Comparison of ENCODE assay signal across 18 cellular contexts in the genomic region with DNA sequence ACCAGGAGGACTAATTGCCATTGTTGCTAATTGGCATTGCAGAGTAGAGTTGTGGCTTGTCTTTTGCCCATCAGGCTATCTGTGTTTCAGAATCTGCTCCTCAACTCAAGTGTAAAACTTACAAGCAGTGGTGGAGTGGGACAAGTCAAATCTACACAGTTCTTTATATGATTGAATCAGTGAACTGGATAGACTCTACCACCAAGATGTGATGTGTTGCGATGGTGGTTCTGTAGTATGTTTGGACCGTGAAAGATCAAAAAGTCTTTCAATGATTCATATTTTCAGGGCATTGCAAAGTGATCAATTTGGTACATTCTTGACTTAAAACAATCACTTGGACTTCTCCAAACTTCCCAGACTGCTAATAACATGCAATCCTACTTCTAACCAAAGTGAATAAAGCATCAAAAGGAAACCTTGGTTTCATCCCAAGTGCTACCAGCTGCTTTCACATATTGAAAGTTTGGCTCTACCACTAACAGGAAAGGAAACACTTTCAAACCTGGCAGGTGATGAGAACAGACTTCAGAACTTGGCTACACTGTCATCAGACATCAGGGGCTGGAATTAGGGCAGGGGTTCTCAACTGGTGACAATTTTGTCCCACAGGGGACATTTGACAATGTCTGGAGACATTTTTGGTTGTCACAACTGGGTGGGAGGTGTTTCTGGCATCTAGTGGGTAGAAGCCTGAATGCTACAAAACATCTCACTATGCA.
DNase-seq lines count a peak whose midpoint lies in the region; ATAC-seq and TF ChIP-seq lines count a peak whose summit lies in the region.
"Had no signal": no experiment of that assay in that cellular context is flagged by ENCODE, and none has a peak within 500 bp of the region (broad histone marks: within the 10 kb centered on the region; RNA-seq: fewer than 3 reads in every experiment).

No MANE protein-coding gene starts in this region.

- H3K4me1 ChIP-seq in DND-41 (ENCODE audit: insufficient read depth, low read length), result 0 out of 2 replicates have a peak, but pooled peaks cover 3% of the 10 kb centered on the region
- H3K4me1 ChIP-seq in naive thymus-derived CD4-positive, alpha-beta T cell (ENCODE audit: control insufficient read depth in 2 of 2, insufficient read depth in 2 of 2, low read length in 2 of 2), result peaks cover 0 to 40% of the 10 kb centered on the region in 2 donors
- H3K4me1 ChIP-seq in stomach, result no peaks in the 10 kb centered on the region

- H3K79me2 ChIP-seq in DND-41 (ENCODE audit: insufficient read depth, low read length), result no peaks in the 10 kb centered on the region; the same call in 1 of the 2 replicates

- H3K4me3 ChIP-seq in DND-41 (ENCODE audit: low read depth in 1 of 2, low read length in 2 of 2) (no peak overlapping the region), stomach (no peak overlapping the region)
- no peak overlapping the region for H3K4me3 ChIP-seq in naive thymus-derived CD4-positive, alpha-beta T cell (ENCODE audit: low read length)

- POLR2A ChIA-PET in CD4-positive, alpha-beta T cell (lab: Charles Lee), result no interaction called here
- POLR2A ChIA-PET in naive thymus-derived CD4-positive, alpha-beta T cell (lab: Charles Lee), result no interaction called here

- no peak for TF ChIP-seq POLR2A in stomach (IDR thresholded peaks at IDR 0.05)

- H2AFZ ChIP-seq in DND-41 (ENCODE audit: low read depth, low read length), result no peak overlapping the region

- H3K4me1 Mint-ChIP-seq in activated naive CD4-positive, alpha-beta T cell treated with anti-CD3 and anti-CD28 coated beads for 36 hours (ENCODE audit: low read depth), result peaks cover 54% of the 10 kb centered on the region
- peaks cover 29% of the 10 kb centered on the region for H3K4me1 Mint-ChIP-seq in activated naive CD4-positive, alpha-beta T cell treated with anti-CD3 and anti-CD28 coated beads, Interleukin-2, amount 10 ng/mL, durations not matched to agents 7 days and 5 days
- H3K4me1 Mint-ChIP-seq in CD4-positive, alpha-beta T cell (ENCODE audit: low read depth), result peaks cover 84% of the 10 kb centered on the region
- peaks cover 19 to 95% (median 88%) of the 10 kb centered on the region in 7 donors for H3K4me1 Mint-ChIP-seq in naive thymus-derived CD4-positive, alpha-beta T cell

- no peaks in the 10 kb centered on the region for H3K9me3 Mint-ChIP-seq in activated naive CD4-positive, alpha-beta T cell treated with anti-CD3 and anti-CD28 coated beads for 36 hours
- H3K9me3 Mint-ChIP-seq in activated naive CD4-positive, alpha-beta T cell treated with anti-CD3 and anti-CD28 coated beads, Interleukin-2, amount 10 ng/mL, durations not matched to agents 7 days and 5 days, result no peaks in the 10 kb centered on the region
- H3K9me3 Mint-ChIP-seq in CD4-positive, alpha-beta T cell, result no peaks in the 10 kb centered on the region
- H3K9me3 Mint-ChIP-seq in naive thymus-derived CD4-positive, alpha-beta T cell, result peaks cover 0 to 10% (median 0%) of the 10 kb centered on the region in 11 donors

- no peak overlapping the region for H3K9ac ChIP-seq in DND-41 (ENCODE audit: low read depth, low read length)

- DNase-seq in activated naive CD4-positive, alpha-beta T cell treated with anti-CD3 and anti-CD28 coated beads for 36 hours, result no peak
- DNase-seq in activated naive CD4-positive, alpha-beta T cell treated with anti-CD3 and anti-CD28 coated beads, Interleukin-2, amount 10 ng/mL, durations not matched to agents 7 days and 5 days, result no peak
- no peak for DNase-seq in CD4-positive, alpha-beta T cell
- DNase-seq in DND-41 (no peak), stomach (no peak)
- DNase-seq in naive thymus-derived CD4-positive, alpha-beta T cell, result no peak
- DNase-seq: ACHN; Calu3; CD4-positive, alpha-beta memory T cell; DMS79 treated with DMSO at 0.1 percent for 48 hours; EL; GOT3; H7; HFFc6 had no signal

- no peak for TF ChIP-seq EP300 in stomach (IDR thresholded peaks at IDR 0.05)

- no peaks in the 10 kb centered on the region for H3K9me3 ChIP-seq in CD4-positive, alpha-beta T cell (ENCODE audit: control insufficient read depth, low read length)
- H3K9me3 ChIP-seq in DND-41 (ENCODE audit: insufficient read depth, low read length, severe bottlenecking) (no peaks in the 10 kb centered on the region), stomach (no peaks in the 10 kb centered on the region)
- H3K9me3 ChIP-seq in naive thymus-derived CD4-positive, alpha-beta T cell (ENCODE audit: control insufficient read depth in 2 of 3, low read length in 3 of 3), result no peaks in the 10 kb centered on the region

- H3K27me3 Mint-ChIP-seq in activated naive CD4-positive, alpha-beta T cell treated with anti-CD3 and anti-CD28 coated beads for 36 hours (ENCODE audit: low read depth), result no peaks in the 10 kb centered on the region
- no peaks in the 10 kb centered on the region for H3K27me3 Mint-ChIP-seq in activated naive CD4-positive, alpha-beta T cell treated with anti-CD3 and anti-CD28 coated beads, Interleukin-2, amount 10 ng/mL, durations not matched to agents 7 days and 5 days
- no peaks in the 10 kb centered on the region for H3K27me3 Mint-ChIP-seq in CD4-positive, alpha-beta T cell
- H3K27me3 Mint-ChIP-seq in naive thymus-derived CD4-positive, alpha-beta T cell, result no peaks in the 10 kb centered on the region
- H3K27me3 Mint-ChIP-seq: CD4-positive, alpha-beta memory T cell had no signal

- no peak for TF ChIP-seq CTCF in CD4-positive, alpha-beta T cell (IDR thresholded peaks at IDR 0.05)
- TF ChIP-seq CTCF in DND-41 (IDR thresholded peaks at IDR 0.05; ENCODE audit: borderline replicate concordance, extremely low read depth, low read length, poor library complexity, severe bottlenecking) (no peak), stomach (IDR thresholded peaks at IDR 0.05) (no peak)

- H4K20me1 ChIP-seq in DND-41 (ENCODE audit: insufficient read depth, low read length), result no peaks in the 10 kb centered on the region

- H3K4me2 ChIP-seq in DND-41 (ENCODE audit: insufficient read depth, low read length), result no peak overlapping the region

- intact Hi-C loops in activated naive CD4-positive, alpha-beta T cell treated with anti-CD3 and anti-CD28 coated beads for 36 hours (cut with micrococcal nuclease), result no loop called here
- intact Hi-C loops in CD4-positive, alpha-beta T cell (cut with DNase I, micrococcal nuclease), result loop anchor here in 1 of 2 experiments (5.0 kb wide), 1 partner anchor 168 kb away; no protein-coding TSS in a partner anchor
- intact Hi-C loops in naive thymus-derived CD4-positive, alpha-beta T cell (cut with micrococcal nuclease), result loop anchor here in 1 of 2 donors (1.0 to 2.0 kb wide), 2 partner anchors 8 to 16 kb away; no protein-coding TSS in a partner anchor
- intact Hi-C loops in stomach (cut with DNase I; ENCODE audit: low total_unique reads), result no loop called here

- no peak for ATAC-seq in CD4-positive, alpha-beta T cell (ENCODE audit: poor library complexity)
- ATAC-seq in DND-41 (ENCODE audit: insufficient read depth, low read depth), result no peak
- no peak for ATAC-seq in naive thymus-derived CD4-positive, alpha-beta T cell
- ATAC-seq in GM18868 (IDR thresholded peaks at IDR 0.05; ENCODE audit: unreplicated experiment), result no peak
- ATAC-seq: HCT116 had no signal

- peak overlapping the region; percentile 50 for H3K27ac Mint-ChIP-seq in activated naive CD4-positive, alpha-beta T cell treated with anti-CD3 and anti-CD28 coated beads for 36 hours
- no peak overlapping the region for H3K27ac Mint-ChIP-seq in activated naive CD4-positive, alpha-beta T cell treated with anti-CD3 and anti-CD28 coated beads, Interleukin-2, amount 10 ng/mL, durations not matched to agents 7 days and 5 days
- H3K27ac Mint-ChIP-seq in CD4-positive, alpha-beta T cell, result peak overlapping the region; percentile 28
- peak overlapping the region in 8 of 9 donors; percentile 45 to 83 (median 70) for H3K27ac Mint-ChIP-seq in naive thymus-derived CD4-positive, alpha-beta T cell
- H3K27ac Mint-ChIP-seq: HFFc6 had no signal

- no peaks in the 10 kb centered on the region for H3K27me3 ChIP-seq in CD4-positive, alpha-beta T cell (ENCODE audit: control insufficient read depth, insufficient read depth, low read length)
- H3K27me3 ChIP-seq in DND-41 (ENCODE audit: insufficient read depth, low read length, poor library complexity), result no peaks in the 10 kb centered on the region
- no peaks in the 10 kb centered on the region for H3K27me3 ChIP-seq in naive thymus-derived CD4-positive, alpha-beta T cell (ENCODE audit: control insufficient read depth in 2 of 2, insufficient read depth in 2 of 2, low read length in 2 of 2)
- no peaks in the 10 kb centered on the region for H3K27me3 ChIP-seq in stomach

- H3K27ac ChIP-seq in CD4-positive, alpha-beta T cell (ENCODE audit: low read depth, low read length), result no peak overlapping the region
- H3K27ac ChIP-seq in DND-41 (ENCODE audit: low read length) (peak overlapping the region; percentile 36), stomach (no peak overlapping the region)
- no peak overlapping the region for H3K27ac ChIP-seq in naive thymus-derived CD4-positive, alpha-beta T cell (ENCODE audit: low read depth, low read length)
- H3K27ac ChIP-seq: C4-2B, HL-60 had no signal

- 92 to 98% (median 93%) methylated on average over 2 of the region's 2 CpGs for WGBS in stomach, 5 donors

- H3K4me3 Mint-ChIP-seq in activated naive CD4-positive, alpha-beta T cell treated with anti-CD3 and anti-CD28 coated beads for 36 hours, result no peak overlapping the region
- no peak overlapping the region for H3K4me3 Mint-ChIP-seq in activated naive CD4-positive, alpha-beta T cell treated with anti-CD3 and anti-CD28 coated beads, Interleukin-2, amount 10 ng/mL, durations not matched to agents 7 days and 5 days
- peak overlapping the region; percentile 21 for H3K4me3 Mint-ChIP-seq in CD4-positive, alpha-beta T cell
- peak overlapping the region in 5 of 10 donors; percentile 17 to 66 (median 32) for H3K4me3 Mint-ChIP-seq in naive thymus-derived CD4-positive, alpha-beta T cell
- H3K4me3 Mint-ChIP-seq: CD4-positive, alpha-beta memory T cell; HFFc6 had no signal

- H3K36me3 Mint-ChIP-seq in activated naive CD4-positive, alpha-beta T cell treated with anti-CD3 and anti-CD28 coated beads for 36 hours (ENCODE audit: low read depth), result peaks cover 10% of the 10 kb centered on the region
- peaks cover 60% of the 10 kb centered on the region for H3K36me3 Mint-ChIP-seq in activated naive CD4-positive, alpha-beta T cell treated with anti-CD3 and anti-CD28 coated beads, Interleukin-2, amount 10 ng/mL, durations not matched to agents 7 days and 5 days
- peaks cover 61% of the 10 kb centered on the region for H3K36me3 Mint-ChIP-seq in CD4-positive, alpha-beta T cell (ENCODE audit: low read depth)
- H3K36me3 Mint-ChIP-seq in naive thymus-derived CD4-positive, alpha-beta T cell, result peaks cover 10 to 68% (median 61%) of the 10 kb centered on the region in 5 donors

- H3K36me3 ChIP-seq in DND-41 (ENCODE audit: insufficient read depth, low read length), result peaks cover 12% of the 10 kb centered on the region; the same call in 1 of the 2 replicates
- H3K36me3 ChIP-seq in naive thymus-derived CD4-positive, alpha-beta T cell (ENCODE audit: control insufficient read depth in 2 of 3, insufficient read depth in 3 of 3, low read length in 3 of 3), result peaks cover 0 to 6% (median 0%) of the 10 kb centered on the region in 3 experiments
- H3K36me3 ChIP-seq in stomach, result no peaks in the 10 kb centered on the region

- CTCF ChIA-PET in activated naive CD4-positive, alpha-beta T cell treated with anti-CD3 and anti-CD28 coated beads for 36 hours (lab: Charles Lee), result no interaction called here
- CTCF ChIA-PET in activated naive CD4-positive, alpha-beta T cell treated with anti-CD3 and anti-CD28 coated beads, Interleukin-2, amount 10 ng/mL, durations not matched to agents 7 days and 5 days (lab: Charles Lee), result interaction anchor here (1.5 kb wide), 1 partner anchor 8 kb away, joined by 3 read pairs; no protein-coding TSS in a partner anchor
- CTCF ChIA-PET in CD4-positive, alpha-beta T cell (lab: Charles Lee), result interaction anchor here (0.6 kb wide), 1 partner anchor 161 kb away, joined by 4 read pairs; no protein-coding TSS in a partner anchor
- CTCF ChIA-PET in naive thymus-derived CD4-positive, alpha-beta T cell (lab: Charles Lee), result no interaction called here

Comparison
In these comparisons a context has a peak if more than half of its experiments do, and no peak if none do; other contexts are left out.
1. CTCF ChIA-PET loops: an anchor here in activated naive CD4-positive, alpha-beta T cell treated with anti-CD3 and anti-CD28 coated beads, Interleukin-2, amount 10 ng/mL, durations not matched to agents 7 days and 5 days (1.5 kb wide) and CD4-positive, alpha-beta T cell (0.6 kb wide); none called in activated naive CD4-positive, alpha-beta T cell treated with anti-CD3 and anti-CD28 coated beads for 36 hours and naive thymus-derived CD4-positive, alpha-beta T cell.